In genomic region chr19:401836-402535, GRCh38 we compare ENCODE assay signal across 20 cellular contexts. TPM values are rescaled to one million over a fixed set of nuclear protein-coding genes. Genes with fewer than 3 reads are reported as not detected.
DNase-seq lines count a peak whose midpoint lies in the region; ATAC-seq, FAIRE-seq and TF ChIP-seq lines count a peak whose summit lies in the region.
"Had no signal": no experiment of that assay in that cellular context is flagged by ENCODE, and none has a peak within 500 bp of the region (broad histone marks: within the 10 kb centered on the region; RNA-seq: fewer than 3 reads in every experiment).

No MANE protein-coding gene starts in this region.

- CTCF ChIA-PET in activated CD8-positive, alpha-beta memory T cell treated with anti-CD3 and anti-CD28 coated beads, Interleukin-2, amount 10 ng/mL, durations not matched to agents 7 days and 5 days (lab: Charles Lee): no interaction called here

- H3K9me3 Mint-ChIP-seq in activated CD8-positive, alpha-beta memory T cell treated with anti-CD3 and anti-CD28 coated beads, Interleukin-2, amount 10 ng/mL, durations not matched to agents 7 days and 5 days (ENCODE audit: low read depth): no peaks in the 10 kb centered on the region
- H3K9me3 Mint-ChIP-seq in effector memory CD8-positive, alpha-beta T cell: no peaks in the 10 kb centered on the region
- H3K9me3 Mint-ChIP-seq: CD8-positive, alpha-beta T cell; stimulated activated effector memory CD8-positive, alpha-beta T cell treated with anti-CD3 and anti-CD28 coated beads, Interleukin-12 subunit alpha, Interleukin-12 subunit beta, amount 100 ng/mL, for 72 hours had no signal

- no peak for TF ChIP-seq POLR2A in spleen (IDR thresholded peaks at IDR 0.05)

- TF ChIP-seq CTCF in kidney (IDR thresholded peaks at IDR 0.05; ENCODE audit: borderline replicate concordance, extremely low read depth, insufficient read depth) (no peak), spleen (IDR thresholded peaks at IDR 0.05 in 8 of 11, conservative IDR thresholded peaks at IDR 0.05 in 3 of 11) (no peak)

- H3K9ac ChIP-seq in kidney (ENCODE audit: low read length in 2 of 2): no peak overlapping the region
- H3K9ac ChIP-seq: neural progenitor cell had no signal

- H3K27me3 ChIP-seq in spleen (replicated peaks in 1 of 7): peaks cover 0 to 76% (median 38%) of the 10 kb centered on the region in 7 donors
- H3K27me3 ChIP-seq: MG63, neural progenitor cell had no signal

- H3K9me3 ChIP-seq in kidney (ENCODE audit: control insufficient read depth in 1 of 2, low read length in 2 of 2) (no peaks in the 10 kb centered on the region), spleen (no peaks in the 10 kb centered on the region)
- H3K9me3 ChIP-seq: MG63, tibial nerve had no signal

- H3K4me1 ChIP-seq in kidney (ENCODE audit: control insufficient read depth in 1 of 2, insufficient read depth in 1 of 2, low read depth in 1 of 2, low read length in 2 of 2) (no peaks in the 10 kb centered on the region), spleen (no peaks in the 10 kb centered on the region)
- H3K4me1 ChIP-seq: neural progenitor cell had no signal

- H3K4me3 ChIP-seq in kidney (ENCODE audit: low read length in 2 of 2) (no peak overlapping the region), spleen (no peak overlapping the region)
- H3K4me3 ChIP-seq: MG63, neural progenitor cell, SK-N-MC had no signal

- no peak for FAIRE-seq in kidney (lab: Jason Lieb, UNC)
- FAIRE-seq: frontal cortex, TTC549 had no signal

- no peaks in the 10 kb centered on the region for H3K4me1 Mint-ChIP-seq in activated CD8-positive, alpha-beta memory T cell treated with anti-CD3 and anti-CD28 coated beads, Interleukin-2, amount 10 ng/mL, durations not matched to agents 7 days and 5 days
- H3K4me1 Mint-ChIP-seq in effector memory CD8-positive, alpha-beta T cell (ENCODE audit: low read depth in 2 of 2): no peaks in the 10 kb centered on the region
- H3K4me1 Mint-ChIP-seq: activated CD4-positive, alpha-beta memory T cell treated with anti-CD3 and anti-CD28 coated beads, Interleukin-2, amount 10 ng/mL, durations not matched to agents 7 days and 5 days; stimulated activated effector memory CD8-positive, alpha-beta T cell treated with anti-CD3 and anti-CD28 coated beads, Interleukin-12 subunit alpha, Interleukin-12 subunit beta, amount 100 ng/mL, for 72 hours had no signal

- H3K4me3 Mint-ChIP-seq in activated CD8-positive, alpha-beta memory T cell treated with anti-CD3 and anti-CD28 coated beads, Interleukin-2, amount 10 ng/mL, durations not matched to agents 7 days and 5 days: no peak overlapping the region
- H3K4me3 Mint-ChIP-seq in effector memory CD8-positive, alpha-beta T cell: no peak overlapping the region
- H3K4me3 Mint-ChIP-seq: activated CD4-positive, alpha-beta memory T cell treated with anti-CD3 and anti-CD28 coated beads, Interleukin-2, amount 10 ng/mL, durations not matched to agents 7 days and 5 days; CD8-positive, alpha-beta T cell; stimulated activated effector memory CD8-positive, alpha-beta T cell treated with anti-CD3 and anti-CD28 coated beads, Interleukin-12 subunit alpha, Interleukin-12 subunit beta, amount 100 ng/mL, for 72 hours had no signal

- intact Hi-C loops in kidney (cut with DNase I) (no loop called here), spleen (cut with DNase I; ENCODE audit: low total_unique reads) (no loop called here)

- no peaks in the 10 kb centered on the region for H3K36me3 ChIP-seq in kidney (ENCODE audit: control insufficient read depth in 1 of 2, insufficient read depth in 2 of 2, low read length in 2 of 2)
- H3K36me3 ChIP-seq in spleen: no peaks in the 10 kb centered on the region
- H3K36me3 ChIP-seq: MG63, neural progenitor cell, tibial nerve had no signal

- peaks cover 3% of the 10 kb centered on the region for H3K27me3 Mint-ChIP-seq in activated CD8-positive, alpha-beta memory T cell treated with anti-CD3 and anti-CD28 coated beads, Interleukin-2, amount 10 ng/mL, durations not matched to agents 7 days and 5 days
- peaks cover 8 to 30% of the 10 kb centered on the region in 2 donors for H3K27me3 Mint-ChIP-seq in effector memory CD8-positive, alpha-beta T cell
- H3K27me3 Mint-ChIP-seq: activated CD4-positive, alpha-beta memory T cell treated with anti-CD3 and anti-CD28 coated beads, Interleukin-2, amount 10 ng/mL, durations not matched to agents 7 days and 5 days had no signal

- H3K27ac ChIP-seq in kidney (ENCODE audit: low read depth in 2 of 2, low read length in 2 of 2): no peak overlapping the region
- H3K27ac ChIP-seq in spleen: no peak overlapping the region
- H3K27ac ChIP-seq: neural progenitor cell, SK-N-MC, tibial nerve had no signal

- H3K27ac Mint-ChIP-seq in activated CD8-positive, alpha-beta memory T cell treated with anti-CD3 and anti-CD28 coated beads, Interleukin-2, amount 10 ng/mL, durations not matched to agents 7 days and 5 days: no peak overlapping the region
- H3K27ac Mint-ChIP-seq in effector memory CD8-positive, alpha-beta T cell: no peak overlapping the region
- H3K27ac Mint-ChIP-seq: activated CD4-positive, alpha-beta memory T cell treated with anti-CD3 and anti-CD28 coated beads, Interleukin-2, amount 10 ng/mL, durations not matched to agents 7 days and 5 days; CD8-positive, alpha-beta T cell; stimulated activated effector memory CD8-positive, alpha-beta T cell treated with anti-CD3 and anti-CD28 coated beads, Interleukin-12 subunit alpha, Interleukin-12 subunit beta, amount 100 ng/mL, for 72 hours had no signal

- ATAC-seq in activated CD8-positive, alpha-beta memory T cell treated with anti-CD3 and anti-CD28 coated beads, Interleukin-2, amount 10 ng/mL, durations not matched to agents 7 days and 5 days: no peak
- ATAC-seq in effector memory CD8-positive, alpha-beta T cell (replicated peaks): no peak
- ATAC-seq: CD8-positive, alpha-beta T cell; stimulated activated effector memory CD8-positive, alpha-beta T cell treated with anti-CD3 and anti-CD28 coated beads, Interleukin-12 subunit alpha, Interleukin-12 subunit beta, amount 100 ng/mL, for 72 hours had no signal

- no peaks in the 10 kb centered on the region for H3K36me3 Mint-ChIP-seq in activated CD8-positive, alpha-beta memory T cell treated with anti-CD3 and anti-CD28 coated beads, Interleukin-2, amount 10 ng/mL, durations not matched to agents 7 days and 5 days
- H3K36me3 Mint-ChIP-seq in effector memory CD8-positive, alpha-beta T cell (ENCODE audit: insufficient read depth): peaks cover 3% of the 10 kb centered on the region
- H3K36me3 Mint-ChIP-seq: CD8-positive, alpha-beta T cell; neural progenitor cell; stimulated activated effector memory CD8-positive, alpha-beta T cell treated with anti-CD3 and anti-CD28 coated beads, Interleukin-12 subunit alpha, Interleukin-12 subunit beta, amount 100 ng/mL, for 72 hours had no signal

- peak; percentile 6 for DNase-seq in activated CD8-positive, alpha-beta memory T cell treated with anti-CD3 and anti-CD28 coated beads, Interleukin-2, amount 50 U/mL, for 4 hours
- DNase-seq in activated CD8-positive, alpha-beta memory T cell treated with anti-CD3 and anti-CD28 coated beads, Interleukin-2, amount 10 ng/mL, durations not matched to agents 7 days and 5 days: no peak
- DNase-seq in NCI-H748 (lab: John Stamatoyannopoulos, UW; ENCODE audit: unreplicated experiment) (peak; percentile 87), kidney (peak; percentile 51), spleen (peak; percentile 53), SHP77 (lab: John Stamatoyannopoulos, UW) (no peak), amygdala (lab: John Stamatoyannopoulos, UW) (no peak)
- no peak for DNase-seq in effector memory CD8-positive, alpha-beta T cell
- DNase-seq: activated CD4-positive, alpha-beta memory T cell treated with anti-CD3 and anti-CD28 coated beads, Interleukin-2, amount 10 ng/mL, durations not matched to agents 7 days and 5 days; CD8-positive, alpha-beta T cell; EL; mesendoderm; MG63; NCI-H226 had no signal

- 53 to 71% (median 58%) methylated on average over 25 to 41 of the region's 41 CpGs for WGBS in spleen, 5 donors

RNA-seq across cellular contexts. Expression of gene C2CD4C, which starts 7.0 kb away (rescaled TPM):
- not detected for total RNA-seq in activated CD8-positive, alpha-beta memory T cell treated with anti-CD3 and anti-CD28 coated beads, Interleukin-2, amount 10 ng/mL, durations not matched to agents 7 days and 5 days
- 1.9 TPM for total RNA-seq in kidney
- 0.99 TPM for polyA plus RNA-seq in kidney (ENCODE audit: insufficient read depth, low read depth, low replicate concordance)
- 1 to 10 TPM in 2 of 7 donors, under 1 TPM in 4, not detected in 1; 0.23 to 2.1 (median 0.85) TPM for total RNA-seq in spleen
- under 1 TPM; 0.26 to 0.91 (median 0.67) TPM for polyA plus RNA-seq in spleen
- total RNA-seq: CD8-positive, alpha-beta T cell had no signal

RNA-seq across cellular contexts. Expression of gene MIER2, which starts 57.4 kb away (rescaled TPM):
- total RNA-seq in activated CD8-positive, alpha-beta memory T cell treated with anti-CD3 and anti-CD28 coated beads, Interleukin-2, amount 10 ng/mL, durations not matched to agents 7 days and 5 days: 10 to 100 TPM; 21.6 to 23.8 TPM
- total RNA-seq in kidney (23.4 TPM), spleen (10 to 100 TPM; 26.8 to 66.5 (median 30.1) TPM)
- polyA plus RNA-seq in kidney (ENCODE audit: insufficient read depth, low read depth, low replicate concordance) (18.4 TPM), spleen (10 to 100 TPM; 19.2 to 47.2 (median 31.3) TPM)

RNA-seq across cellular contexts. Expression of gene SHC2, which starts 58.8 kb away (rescaled TPM):
- total RNA-seq in activated CD8-positive, alpha-beta memory T cell treated with anti-CD3 and anti-CD28 coated beads, Interleukin-2, amount 10 ng/mL, durations not matched to agents 7 days and 5 days: not detected
- total RNA-seq in kidney (24.4 TPM), spleen (10 to 100 TPM; 25.5 to 90.1 (median 43.2) TPM)
- polyA plus RNA-seq in kidney (ENCODE audit: insufficient read depth, low read depth, low replicate concordance) (10.7 TPM), spleen (100 to 1,000 TPM in 1 of 3 donors, 10 to 100 TPM in 2; 19.6 to 123 (median 78.5) TPM)
- total RNA-seq: activated CD4-positive, alpha-beta memory T cell treated with anti-CD3 and anti-CD28 coated beads, Interleukin-2, amount 10 ng/mL, durations not matched to agents 7 days and 5 days had no signal

Comparison
In these comparisons a context has a peak if more than half of its experiments do, and no peak if none do; other contexts are left out.
1. DNase-seq: peak in activated CD8-positive, alpha-beta memory T cell treated with anti-CD3 and anti-CD28 coated beads, Interleukin-2, amount 50 U/mL, for 4 hours (single experiment), NCI-H748 (single experiment), kidney (single experiment) and spleen (single experiment); none in activated CD8-positive, alpha-beta memory T cell treated with anti-CD3 and anti-CD28 coated beads, Interleukin-2, amount 10 ng/mL, durations not matched to agents 7 days and 5 days (single experiment), effector memory CD8-positive, alpha-beta T cell (0 of 3), SHP77 (0 of 2) and amygdala (0 of 56).
2. RNA of gene SHC2, which starts 58.8 kb away (total RNA-seq): 25.5 to 90.1 TPM in spleen and 24.4 TPM in kidney (single experiment); not detected in activated CD8-positive, alpha-beta memory T cell treated with anti-CD3 and anti-CD28 coated beads, Interleukin-2, amount 10 ng/mL, durations not matched to agents 7 days and 5 days; every median in the first group is over 10 times any median in the second.